ENCODE assay signal across 14 cellular contexts in genomic region chrX:2631743-2632532, GRCh38. TPM values are rescaled to one million over a fixed set of nuclear protein-coding genes. Genes with fewer than 3 reads are reported as not detected.
DNase-seq lines count a peak whose midpoint lies in the region; ATAC-seq and TF ChIP-seq lines count a peak whose summit lies in the region.
"Had no signal": no experiment of that assay in that cellular context is flagged by ENCODE, and none has a peak within 500 bp of the region (broad histone marks: within the 10 kb centered on the region; RNA-seq: fewer than 3 reads in every experiment).

No MANE protein-coding gene starts in this region.

- H3K9me3 ChIP-seq in CD4-positive, CD25-positive, alpha-beta regulatory T cell (ENCODE audit: control insufficient read depth in 2 of 2, low read length in 2 of 2): peaks cover 23 to 31% of the 10 kb centered on the region in 2 experiments
- peaks cover 18 to 31% of the 10 kb centered on the region in 2 donors for H3K9me3 ChIP-seq in mucosa of rectum (ENCODE audit: control insufficient read depth in 2 of 2, low read length in 2 of 2)
- H3K9me3 ChIP-seq: testis had no signal

- peak overlapping the region; percentile 87 for H3K27ac ChIP-seq in CD4-positive, CD25-positive, alpha-beta regulatory T cell (ENCODE audit: insufficient read depth, low read length, poor library complexity, severe bottlenecking)
- peak overlapping the region; percentile 75 to 87 for H3K27ac ChIP-seq in mucosa of rectum (ENCODE audit: low read depth in 2 of 2, low read length in 2 of 2)
- H3K27ac ChIP-seq: neural progenitor cell had no signal

- H3K9ac ChIP-seq in mucosa of rectum (ENCODE audit: low read depth in 1 of 2, low read length in 2 of 2): no peak overlapping the region
- H3K9ac ChIP-seq: neural progenitor cell had no signal

- TF ChIP-seq POLR2A in erythroblast (IDR thresholded peaks at IDR 0.05; ENCODE audit: low read length): no peak

- peaks cover 5% of the 10 kb centered on the region for H3K36me3 ChIP-seq in CD4-positive, CD25-positive, alpha-beta regulatory T cell (ENCODE audit: control insufficient read depth, insufficient read depth, low read length)
- peaks cover 4 to 12% of the 10 kb centered on the region in 2 donors for H3K36me3 ChIP-seq in mucosa of rectum (ENCODE audit: control insufficient read depth in 2 of 2, insufficient read depth in 2 of 2, low read length in 2 of 2)
- H3K36me3 ChIP-seq: neural progenitor cell had no signal

- peaks cover 11 to 49% (median 22%) of the 10 kb centered on the region in 4 donors for H3K4me1 Mint-ChIP-seq in CD4-positive, CD25-positive, alpha-beta regulatory T cell
- peaks cover 56% of the 10 kb centered on the region for H3K4me1 Mint-ChIP-seq in activated CD4-positive, alpha-beta memory T cell treated with anti-CD3 and anti-CD28 coated beads, Interleukin-2, amount 10 ng/mL, durations not matched to agents 7 days and 5 days
- H3K4me1 Mint-ChIP-seq: neural progenitor cell had no signal

- H3K9me3 Mint-ChIP-seq in CD4-positive, CD25-positive, alpha-beta regulatory T cell: peaks cover 4 to 47% (median 32%) of the 10 kb centered on the region in 7 donors
- peaks cover 44% of the 10 kb centered on the region for H3K9me3 Mint-ChIP-seq in activated CD4-positive, alpha-beta memory T cell treated with anti-CD3 and anti-CD28 coated beads, Interleukin-2, amount 10 ng/mL, durations not matched to agents 7 days and 5 days
- H3K9me3 Mint-ChIP-seq: neural progenitor cell had no signal

- POLR2A ChIA-PET in activated CD4-positive, alpha-beta memory T cell treated with anti-CD3 and anti-CD28 coated beads, Interleukin-2, amount 10 ng/mL, durations not matched to agents 7 days and 5 days (lab: Charles Lee): no interaction called here

- no peaks in the 10 kb centered on the region for H3K4me1 ChIP-seq in CD4-positive, CD25-positive, alpha-beta regulatory T cell (ENCODE audit: control insufficient read depth, insufficient read depth, low read length, poor library complexity, severe bottlenecking)
- no peaks in the 10 kb centered on the region for H3K4me1 ChIP-seq in mucosa of rectum (ENCODE audit: control insufficient read depth in 2 of 2, insufficient read depth in 2 of 2, low read length in 2 of 2)
- H3K4me1 ChIP-seq: left lung, neural progenitor cell, testis had no signal

- H3K27me3 Mint-ChIP-seq in CD4-positive, CD25-positive, alpha-beta regulatory T cell: no peaks in the 10 kb centered on the region
- no peaks in the 10 kb centered on the region for H3K27me3 Mint-ChIP-seq in activated CD4-positive, alpha-beta memory T cell treated with anti-CD3 and anti-CD28 coated beads, Interleukin-2, amount 10 ng/mL, durations not matched to agents 7 days and 5 days

- H3K36me3 Mint-ChIP-seq in CD4-positive, CD25-positive, alpha-beta regulatory T cell: peaks cover 41% of the 10 kb centered on the region
- H3K36me3 Mint-ChIP-seq in activated CD4-positive, alpha-beta memory T cell treated with anti-CD3 and anti-CD28 coated beads, Interleukin-2, amount 10 ng/mL, durations not matched to agents 7 days and 5 days (ENCODE audit: low read depth): peaks cover 65% of the 10 kb centered on the region

- peak overlapping the region in 3 of 4 donors; percentile 24 to 82 (median 63) for H3K4me3 Mint-ChIP-seq in CD4-positive, CD25-positive, alpha-beta regulatory T cell
- no peak overlapping the region for H3K4me3 Mint-ChIP-seq in activated CD4-positive, alpha-beta memory T cell treated with anti-CD3 and anti-CD28 coated beads, Interleukin-2, amount 10 ng/mL, durations not matched to agents 7 days and 5 days
- H3K4me3 Mint-ChIP-seq: neural progenitor cell had no signal

- peak overlapping the region; percentile 95 to 99 (median 97) for H3K27ac Mint-ChIP-seq in CD4-positive, CD25-positive, alpha-beta regulatory T cell
- peak overlapping the region; percentile 91 for H3K27ac Mint-ChIP-seq in activated CD4-positive, alpha-beta memory T cell treated with anti-CD3 and anti-CD28 coated beads, Interleukin-2, amount 10 ng/mL, durations not matched to agents 7 days and 5 days
- H3K27ac Mint-ChIP-seq: neural progenitor cell had no signal

- no peak for DNase-seq in CD4-positive, CD25-positive, alpha-beta regulatory T cell
- DNase-seq in H4 (ENCODE audit: low spot score): peak; percentile 47
- DNase-seq in activated CD4-positive, alpha-beta memory T cell treated with anti-CD3 and anti-CD28 coated beads, Interleukin-2, amount 10 ng/mL, durations not matched to agents 7 days and 5 days: no peak
- DNase-seq in NCI-H128 (lab: John Stamatoyannopoulos, UW; ENCODE audit: unreplicated experiment): no peak
- no peak for DNase-seq in erythroblast (lab: John Stamatoyannopoulos, UW)
- DNase-seq in cerebellar cortex (ENCODE audit: low spot score): no peak
- DNase-seq: cerebellar nuclear complex, KG1, left lung, NCI-H2029 treated with DMSO at 0.1 percent for 48 hours had no signal

- H3K4me3 ChIP-seq in CD4-positive, CD25-positive, alpha-beta regulatory T cell (ENCODE audit: low read depth, low read length): peak overlapping the region; percentile 72
- no peak overlapping the region for H3K4me3 ChIP-seq in mucosa of rectum (ENCODE audit: low read length in 2 of 2)
- H3K4me3 ChIP-seq: left lung, neural progenitor cell, testis had no signal

- H3K27me3 ChIP-seq in CD4-positive, CD25-positive, alpha-beta regulatory T cell (ENCODE audit: control insufficient read depth, insufficient read depth, low read length): no peaks in the 10 kb centered on the region
- no peaks in the 10 kb centered on the region for H3K27me3 ChIP-seq in mucosa of rectum (ENCODE audit: control insufficient read depth in 2 of 2, insufficient read depth in 2 of 2, low read length in 2 of 2)
- H3K27me3 ChIP-seq: left lung, neural progenitor cell, testis had no signal

- CTCF ChIA-PET in activated CD4-positive, alpha-beta memory T cell treated with anti-CD3 and anti-CD28 coated beads, Interleukin-2, amount 10 ng/mL, durations not matched to agents 7 days and 5 days (lab: Charles Lee): no interaction called here

- no peak for ATAC-seq in CD4-positive, CD25-positive, alpha-beta regulatory T cell (ENCODE audit: low read depth in 2 of 2)
- no peak for ATAC-seq in HG03280 (IDR thresholded peaks at IDR 0.05; ENCODE audit: unreplicated experiment)
- ATAC-seq: left lung had no signal

RNA-seq across cellular contexts. Expression of gene CD99, which starts 59.2 kb away (rescaled TPM):
- 286 TPM for total RNA-seq in CD4-positive, CD25-positive, alpha-beta regulatory T cell
- polyA plus RNA-seq in CD4-positive, CD25-positive, alpha-beta regulatory T cell: 100 to 1,000 TPM; 291 to 459 (median 385) TPM
- total RNA-seq in H4 (2014; rRNA removed; shearing (Covaris generic)): 289 and 391 TPM in 2 replicates
- total RNA-seq in activated CD4-positive, alpha-beta memory T cell treated with anti-CD3 and anti-CD28 coated beads, Interleukin-2, amount 10 ng/mL, durations not matched to agents 7 days and 5 days: 100 to 1,000 TPM; 389 to 410 TPM
